Comparison of ENCODE assay signal across 8 cellular contexts in the genomic region with DNA sequence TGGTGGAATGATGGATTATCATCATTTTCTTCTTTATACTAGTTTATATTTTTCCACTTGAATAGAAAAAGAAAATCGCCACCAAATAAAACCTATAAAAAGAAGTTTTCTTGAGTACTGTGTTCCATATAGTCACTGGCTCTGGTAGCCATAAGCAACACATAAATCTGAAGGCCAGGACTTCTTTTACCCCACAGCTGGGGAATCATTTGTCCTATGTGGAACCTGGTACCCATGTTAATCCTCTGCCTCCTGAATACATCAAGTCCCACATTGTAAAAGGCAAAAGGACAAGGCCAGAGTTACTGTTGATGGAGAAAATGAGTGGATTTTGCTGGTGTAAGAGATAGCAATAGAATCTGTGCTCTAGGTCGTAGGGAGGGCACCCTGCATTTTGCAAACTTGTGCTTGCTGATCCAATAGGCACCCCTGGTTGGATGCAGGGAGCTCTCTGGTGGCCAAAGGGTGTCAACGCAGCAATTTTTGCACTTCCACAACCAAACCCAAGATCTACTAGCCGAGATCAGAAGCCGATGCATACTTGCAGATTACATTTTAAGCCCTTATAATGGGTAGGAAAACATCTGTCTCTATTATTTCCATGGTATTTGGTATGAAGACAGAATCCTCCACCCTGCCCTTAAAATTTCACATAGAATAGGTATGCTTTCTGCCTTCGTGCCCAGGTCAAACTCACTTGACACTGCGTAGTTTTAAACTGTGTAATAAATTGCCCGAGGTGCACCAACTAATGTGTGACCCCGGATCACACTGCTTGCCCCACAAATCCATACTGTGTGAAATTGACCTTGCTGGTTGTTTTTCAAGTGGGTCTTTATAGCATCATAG.
DNase-seq lines count a peak whose midpoint lies in the region; ATAC-seq and TF ChIP-seq lines count a peak whose summit lies in the region.

No MANE protein-coding gene starts in this region.

- H2AK5ac ChIP-seq in mesendoderm (ENCODE audit: low read length) = no peak overlapping the region

- H3K36me3 ChIP-seq in mesendoderm (ENCODE audit: control insufficient read depth, insufficient read depth, low read length) = no peaks in the 10 kb centered on the region
- H3K36me3 ChIP-seq in stomach = no peaks in the 10 kb centered on the region

- intact Hi-C loops in dorsolateral prefrontal cortex (cut with DNase I) (loop anchor here in 1 of 2 donors (5.0 kb wide), 3 partner anchors 96 to 349 kb away; no protein-coding TSS in a partner anchor), stomach (cut with DNase I; ENCODE audit: low total_unique reads) (no loop called here)

- TF ChIP-seq CTCF in dorsolateral prefrontal cortex (IDR thresholded peaks at IDR 0.05 in 54 of 56, conservative IDR thresholded peaks at IDR 0.05 in 2 of 56; ENCODE audit: low read depth in 1 of 56, partially characterized antibody in 56 of 56) (peak in 55 of 56 donors; percentile 37 to 74 (median 61)), stomach (IDR thresholded peaks at IDR 0.05) (peak in 5 of 7 experiments; percentile 44 to 69 (median 53))

- H3K79me1 ChIP-seq in mesendoderm (ENCODE audit: low read length) = no peaks in the 10 kb centered on the region

- H3K9me3 ChIP-seq in stomach = no peaks in the 10 kb centered on the region

- no peak overlapping the region for H3K4ac ChIP-seq in mesendoderm (ENCODE audit: low read depth, low read length)

- H3K9ac ChIP-seq in mesendoderm (ENCODE audit: low read length) = no peak overlapping the region

- TF ChIP-seq POLR2A in stomach (IDR thresholded peaks at IDR 0.05) = no peak

- H3K4me1 ChIP-seq in mesendoderm (ENCODE audit: control insufficient read depth, low read depth, low read length) = no peaks in the 10 kb centered on the region
- H3K4me1 ChIP-seq in stomach = peaks cover 0 to 32% (median 11%) of the 10 kb centered on the region in 4 donors

- no peak overlapping the region for H3K4me2 ChIP-seq in mesendoderm (ENCODE audit: low read length)

- H3K23ac ChIP-seq in mesendoderm (ENCODE audit: low read length) = no peak overlapping the region

- H2BK120ac ChIP-seq in mesendoderm (ENCODE audit: low read depth, low read length) = no peak overlapping the region

- H3K27me3 ChIP-seq in dorsolateral prefrontal cortex = peaks cover 0 to 60% (median 16%) of the 10 kb centered on the region in 45 donors
- H3K27me3 ChIP-seq in mesendoderm (ENCODE audit: insufficient read depth, low read length, poor library complexity) = no peaks in the 10 kb centered on the region
- H3K27me3 ChIP-seq in stomach = no peaks in the 10 kb centered on the region

- H4K8ac ChIP-seq in mesendoderm (ENCODE audit: low read depth, low read length) = no peak overlapping the region

- H4K5ac ChIP-seq in mesendoderm (ENCODE audit: low read length) = no peak overlapping the region

- no peak for TF ChIP-seq EP300 in stomach (IDR thresholded peaks at IDR 0.05)

- H3K27ac ChIP-seq in dorsolateral prefrontal cortex (peak overlapping the region in 1 of 59 donors; percentile 18), mesendoderm (ENCODE audit: low read depth, low read length) (no peak overlapping the region), stomach (peak overlapping the region in 3 of 5 donors; percentile 47 to 61 (median 54))

- H3K4me3 ChIP-seq in dorsolateral prefrontal cortex (peak overlapping the region in 28 of 59 donors; percentile 1 to 48 (median 26)), mesendoderm (ENCODE audit: low read length) (no peak overlapping the region), stomach (peak overlapping the region in 3 of 4 donors; percentile 11 to 18 (median 13))

- H3K18ac ChIP-seq in mesendoderm (ENCODE audit: low read length) = no peak overlapping the region

- ATAC-seq in HG03095 (IDR thresholded peaks at IDR 0.05; ENCODE audit: unreplicated experiment) = no peak

- DNase-seq in GDM1 (lab: John Stamatoyannopoulos, UW) (peak; percentile 40), H4 (ENCODE audit: low spot score) (peak; percentile 72), NCI-H1092 (lab: John Stamatoyannopoulos, UW) (peak; percentile 65), T follicular helper cell (ENCODE audit: low read depth) (peak; percentile 3), dorsolateral prefrontal cortex (peak in 9 of 10 donors; percentile 21 to 55 (median 45)), mesendoderm (peak; percentile 69), stomach (peak; percentile 65)

- WGBS in mesendoderm (ENCODE audit: extremely low coverage, insufficient coverage, low lambda C conversion rate) = no CpG with 5 or more reads among the region's 9 CpGs
- 21 to 32% (median 25%) methylated on average over 7 to 9 of the region's 9 CpGs for WGBS in stomach, 5 donors

- H3K79me2 ChIP-seq in mesendoderm (ENCODE audit: control insufficient read depth, insufficient read depth, low read length) = no peaks in the 10 kb centered on the region

- no peak overlapping the region for H2BK5ac ChIP-seq in mesendoderm (ENCODE audit: low read length)

- H3K56ac ChIP-seq in mesendoderm (ENCODE audit: low read length) = no peak overlapping the region

- no peak overlapping the region for H2BK15ac ChIP-seq in mesendoderm (replicated peaks; ENCODE audit: low read depth)

Comparison
In these comparisons a context has a peak if more than half of its experiments do, and no peak if none do; other contexts are left out.
1. DNase-seq: peak in every context shown above with its lines; median percentile 72 in H4; 69 in mesendoderm; 65 in NCI-H1092; 65 in stomach; 45 in dorsolateral prefrontal cortex; 40 in GDM1; 3 in T follicular helper cell.